ENCODE assay signal across 16 cellular contexts in the genomic region with DNA sequence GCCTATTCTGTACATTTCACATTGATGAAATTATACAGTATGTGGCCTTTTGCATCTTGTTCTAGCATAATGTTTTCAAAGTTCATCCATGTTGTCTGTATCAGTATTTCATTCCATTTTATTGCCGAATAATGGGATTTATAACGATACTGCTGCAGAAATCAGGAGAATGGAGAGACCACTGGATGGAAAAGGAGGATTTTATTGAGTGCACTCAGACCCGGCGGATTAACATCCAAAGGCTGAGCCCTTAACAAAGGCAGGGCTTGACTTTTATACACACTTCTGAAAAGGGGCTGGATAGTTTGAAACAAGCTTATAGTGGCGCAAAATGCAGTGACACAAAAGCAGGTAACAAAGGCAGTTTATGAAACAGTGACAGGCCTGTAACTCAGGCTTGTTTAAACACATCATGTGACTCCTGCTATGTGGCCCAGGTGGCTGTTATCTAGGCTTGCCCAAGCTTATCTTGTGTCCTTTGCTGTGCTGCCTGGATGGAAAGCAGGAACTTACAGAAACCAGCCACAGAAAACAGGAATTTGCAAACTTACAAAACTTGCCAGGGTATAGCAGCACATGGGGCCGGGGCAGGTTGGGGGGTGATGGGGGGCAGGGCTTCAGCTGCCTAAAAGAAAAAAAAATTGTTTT. TPM values are rescaled to one million over a fixed set of nuclear protein-coding genes. Genes with fewer than 3 reads are reported as not detected.
DNase-seq lines count a peak whose midpoint lies in the region; ATAC-seq and TF ChIP-seq lines count a peak whose summit lies in the region.
"Had no signal": no experiment of that assay in that cellular context is flagged by ENCODE, and none has a peak within 500 bp of the region (broad histone marks: within the 10 kb centered on the region; RNA-seq: fewer than 3 reads in every experiment).

No MANE protein-coding gene starts in this region.

- H3K9me2 ChIP-seq in PC-3 (replicated peaks; ENCODE audit: low read length) = no peaks in the 10 kb centered on the region

- no peak overlapping the region for H3K4me2 ChIP-seq in PC-3 (ENCODE audit: low read length)
- no peak overlapping the region for H3K4me2 ChIP-seq in fibroblast of lung (ENCODE audit: extremely low read depth, insufficient read depth, low read length)

- no peaks in the 10 kb centered on the region for H3K36me3 Mint-ChIP-seq in MCF 10A (ENCODE audit: insufficient read depth, unreplicated experiment)

- DNase-seq in MCF 10A (ENCODE audit: unreplicated experiment) (peak; percentile 46), breast epithelium (ENCODE audit: low spot score in 2 of 2) (no peak), PC-3 (peak; percentile 22), fibroblast of lung (ENCODE audit: low read depth in 2 of 2) (peak; percentile 40 to 58), uterus (no peak), tibial artery (no peak), DMS153 treated with DMSO at 0.1 percent for 48 hours (lab: John Stamatoyannopoulos, UW; ENCODE audit: unreplicated experiment) (no peak)
- DNase-seq: activated CD4-positive, alpha-beta T cell treated with anti-CD3 and anti-CD28 coated beads for 4 hours; BE2C; HFFc6; NCI-H2107; T-helper 1 cell had no signal

- H2AFZ ChIP-seq in PC-3 (ENCODE audit: low read length) (no peak overlapping the region), fibroblast of lung (ENCODE audit: low read length) (no peak overlapping the region)

- H3K9me3 ChIP-seq in breast epithelium (peaks cover 24 to 52% of the 10 kb centered on the region in 2 donors), PC-3 (ENCODE audit: low read length) (peaks cover 49% of the 10 kb centered on the region), fibroblast of lung (ENCODE audit: control insufficient read depth, insufficient read depth, low read depth, low read length) (no peaks in the 10 kb centered on the region), uterus (peaks cover 0 to 17% of the 10 kb centered on the region in 2 donors), tibial artery (peaks cover 0 to 37% (median 28%) of the 10 kb centered on the region in 3 donors)

- H3F3A ChIP-seq in PC-3 (ENCODE audit: low read length, unreplicated experiment) = no peaks in the 10 kb centered on the region

- intact Hi-C loops in MCF 10A (cut with micrococcal nuclease) (no loop called here), breast epithelium (cut with DNase I; ENCODE audit: low total_unique reads) (loop anchor here (10.0 kb wide), 1 partner anchor 121 kb away; no protein-coding TSS in a partner anchor), PC-3 (cut with micrococcal nuclease) (no loop called here), uterus (cut with DNase I; ENCODE audit: low total_unique reads) (no loop called here), tibial artery (cut with DNase I; ENCODE audit: low total_unique reads) (no loop called here)

- H3K9me3 Mint-ChIP-seq in MCF 10A (ENCODE audit: unreplicated experiment) = peaks cover 37% of the 10 kb centered on the region

- H3K4me3 ChIP-seq in breast epithelium (no peak overlapping the region), PC-3 (ENCODE audit: low read length) (no peak overlapping the region), fibroblast of lung (replicated peaks in 1 of 4; ENCODE audit: control extremely low read depth in 1 of 4, insufficient read depth in 1 of 4, low read depth in 3 of 4, low read length in 4 of 4) (no peak overlapping the region), uterus (no peak overlapping the region), tibial artery (no peak overlapping the region)
- H3K4me3 ChIP-seq: cardiac muscle cell had no signal

- no peaks in the 10 kb centered on the region for H3K27me3 Mint-ChIP-seq in MCF 10A (ENCODE audit: insufficient read depth, unreplicated experiment)
- H3K27me3 Mint-ChIP-seq: stimulated activated memory B cell treated with anti-CD40 and anti-IgM and Interleukin-4, amounts not matched to agents 10 μg/mL and 1 μg/mL and 100 μg/mL, for 72 hours had no signal

- no peak for ATAC-seq in PC-3
- no peak for ATAC-seq in GM21447 (IDR thresholded peaks at IDR 0.05; ENCODE audit: unreplicated experiment)
- ATAC-seq: stimulated activated memory B cell treated with anti-CD40 and anti-IgM and Interleukin-4, amounts not matched to agents 10 μg/mL and 1 μg/mL and 100 μg/mL, for 72 hours had no signal

- no peak for TF ChIP-seq CTCF in MCF 10A (IDR thresholded peaks at IDR 0.05; ENCODE audit: unreplicated experiment)
- no peak for TF ChIP-seq CTCF in breast epithelium (IDR thresholded peaks at IDR 0.05)
- TF ChIP-seq CTCF in PC-3 (conservative IDR thresholded peaks at IDR 0.05; ENCODE audit: low read depth, low read length) = no peak
- TF ChIP-seq CTCF in fibroblast of lung (conservative IDR thresholded peaks at IDR 0.05 in 1 of 2, IDR thresholded peaks at IDR 0.05 in 1 of 2; ENCODE audit: low read depth in 1 of 2, low read length in 2 of 2) = no peak
- TF ChIP-seq CTCF in uterus (IDR thresholded peaks at IDR 0.05) = no peak
- TF ChIP-seq CTCF in tibial artery (IDR thresholded peaks at IDR 0.05) = no peak

- H4K20me1 ChIP-seq in PC-3 (ENCODE audit: low read length) (no peaks in the 10 kb centered on the region), fibroblast of lung (ENCODE audit: control insufficient read depth, extremely low read depth, insufficient read depth, low read length) (no peaks in the 10 kb centered on the region)

- H3K9ac ChIP-seq in PC-3 (ENCODE audit: low read length) (no peak overlapping the region), fibroblast of lung (ENCODE audit: insufficient read depth, low read length) (no peak overlapping the region)

- no peaks in the 10 kb centered on the region for H3K36me3 ChIP-seq in breast epithelium
- H3K36me3 ChIP-seq in PC-3 (ENCODE audit: low read depth, low read length) = peaks cover 3% of the 10 kb centered on the region; the same call in 1 of the 2 replicates
- H3K36me3 ChIP-seq in fibroblast of lung (ENCODE audit: control insufficient read depth, insufficient read depth, low read length) = no peaks in the 10 kb centered on the region
- H3K36me3 ChIP-seq in uterus = no peaks in the 10 kb centered on the region
- H3K36me3 ChIP-seq in tibial artery = peaks cover 0 to 6% (median 0%) of the 10 kb centered on the region in 3 donors
- H3K36me3 ChIP-seq: BE2C, cardiac muscle cell had no signal

- H3K79me2 ChIP-seq in PC-3 (ENCODE audit: low read length) (no peaks in the 10 kb centered on the region), fibroblast of lung (ENCODE audit: control insufficient read depth, insufficient read depth, low read length) (no peaks in the 10 kb centered on the region)

- H3K27ac ChIP-seq in breast epithelium (no peak overlapping the region), PC-3 (ENCODE audit: low read length) (no peak overlapping the region), fibroblast of lung (ENCODE audit: insufficient read depth, low read length) (no peak overlapping the region), uterus (no peak overlapping the region), tibial artery (no peak overlapping the region)
- H3K27ac ChIP-seq: cardiac muscle cell had no signal

- no peak overlapping the region for H3K27ac Mint-ChIP-seq in MCF 10A (ENCODE audit: low read depth, unreplicated experiment)
- H3K27ac Mint-ChIP-seq: HFFc6; mesothelial cell of epicardium; stimulated activated memory B cell treated with anti-CD40 and anti-IgM and Interleukin-4, amounts not matched to agents 10 μg/mL and 1 μg/mL and 100 μg/mL, for 72 hours had no signal

- CTCF ChIA-PET in MCF 10A (lab: Yijun Ruan, JAX) = interaction anchor here (1.0 kb wide), 1 partner anchor 130 kb away, joined by 3 read pairs; no protein-coding TSS in a partner anchor
- CTCF ChIA-PET in PC-3 (lab: Charles Lee) = no interaction called here

- POLR2A ChIA-PET in MCF 10A (lab: Yijun Ruan, JAX) = interaction anchor here (0.7 kb wide), 1 partner anchor 128 kb away, joined by 3 read pairs; no protein-coding TSS in a partner anchor
- POLR2A ChIA-PET in PC-3 (lab: Charles Lee; ENCODE audit: unreplicated experiment) = no interaction called here

- TF ChIP-seq POLR2A in breast epithelium (IDR thresholded peaks at IDR 0.05) = no peak
- TF ChIP-seq POLR2A in uterus (IDR thresholded peaks at IDR 0.05) = no peak

- H3K27me3 ChIP-seq in breast epithelium (no peaks in the 10 kb centered on the region), PC-3 (ENCODE audit: low read length) (no peaks in the 10 kb centered on the region), fibroblast of lung (ENCODE audit: control insufficient read depth, insufficient read depth, low read length) (no peaks in the 10 kb centered on the region), uterus (no peaks in the 10 kb centered on the region), tibial artery (no peaks in the 10 kb centered on the region)
- H3K27me3 ChIP-seq: BE2C, cardiac muscle cell had no signal

- no peaks in the 10 kb centered on the region for H3K4me1 ChIP-seq in breast epithelium
- no peaks in the 10 kb centered on the region for H3K4me1 ChIP-seq in PC-3 (ENCODE audit: insufficient read depth, low read length)
- no peaks in the 10 kb centered on the region for H3K4me1 ChIP-seq in fibroblast of lung (ENCODE audit: control insufficient read depth, extremely low read depth, insufficient read depth, low read length)
- H3K4me1 ChIP-seq in uterus = no peaks in the 10 kb centered on the region
- no peaks in the 10 kb centered on the region for H3K4me1 ChIP-seq in tibial artery
- H3K4me1 ChIP-seq: BE2C had no signal

- H3K4me3 Mint-ChIP-seq in MCF 10A (ENCODE audit: unreplicated experiment) = no peak overlapping the region
- H3K4me3 Mint-ChIP-seq: HFFc6; mesothelial cell of epicardium; stimulated activated memory B cell treated with anti-CD40 and anti-IgM and Interleukin-4, amounts not matched to agents 10 μg/mL and 1 μg/mL and 100 μg/mL, for 72 hours had no signal

- BruUV-seq in MCF 10A (replicated peaks; lab: Mats Ljungman, UMichigan) (no TSS peak), PC-3 (replicated peaks; lab: Mats Ljungman, UMichigan) (no TSS peak)

- H3K4me1 Mint-ChIP-seq in MCF 10A (ENCODE audit: insufficient read depth, unreplicated experiment) = peaks cover 4% of the 10 kb centered on the region
- H3K4me1 Mint-ChIP-seq: stimulated activated memory B cell treated with anti-CD40 and anti-IgM and Interleukin-4, amounts not matched to agents 10 μg/mL and 1 μg/mL and 100 μg/mL, for 72 hours had no signal

RNA-seq across cellular contexts. Expression of gene KCNJ15, which starts 32.8 kb away (rescaled TPM):
- total RNA-seq in MCF 10A (2022) (2.2 and 2.4 TPM in 2 replicates), breast epithelium (1 to 10 TPM in 1 of 3 donors, under 1 TPM in 2; 0.80 to 6.9 (median 0.98) TPM), PC-3 (2014; rRNA removed) (0.26 TPM in 1 of 2 replicates, not detected in the other), fibroblast of lung (0.83 and 1.5 TPM in 2 replicates), uterus (1 to 10 TPM in 1 of 4 donors, under 1 TPM in 3; 0.21 to 1.1 (median 0.28) TPM)
- 0.44 and 3.2 TPM in 2 replicates for polyA plus RNA-seq in fibroblast of lung
- polyA plus RNA-seq in fibroblast of lung (2012) = 0.20 and 1.5 TPM in 2 replicates
- 18.1 TPM in 1 of 2 replicates, not detected in the other for polyA minus RNA-seq in fibroblast of lung (ENCODE audit: low replicate concordance)
- total RNA-seq: cardiac muscle cell had no signal
- polyA plus RNA-seq: cardiac muscle cell had no signal

Comparison
In these comparisons a context has a peak if more than half of its experiments do, and no peak if none do; other contexts are left out.
1. DNase-seq: peak in MCF 10A (single experiment), PC-3 (single experiment) and fibroblast of lung (2 of 2); none in breast epithelium (0 of 2), uterus (0 of 2), tibial artery (0 of 2) and DMS153 treated with DMSO at 0.1 percent for 48 hours (single experiment).